ENCODE assay signal across 8 cellular contexts in genomic region chr7:117212969-117213877, GRCh38.
DNase-seq lines count a peak whose midpoint lies in the region; ATAC-seq and TF ChIP-seq lines count a peak whose summit lies in the region.

No MANE protein-coding gene starts in this region.

- H3F3A ChIP-seq in MM.1S (ENCODE audit: insufficient read depth, low read length) = no peaks in the 10 kb centered on the region

- TF ChIP-seq CTCF in MM.1S (IDR thresholded peaks at IDR 0.05; ENCODE audit: low read length) = peak; percentile 99

- no peak overlapping the region for H3K4me3 ChIP-seq in MM.1S (ENCODE audit: low read length)

- H3K27ac Mint-ChIP-seq in T-helper 17 cell = no peak overlapping the region

- H3K9ac ChIP-seq in MM.1S (ENCODE audit: low read length) = no peak overlapping the region

- H3K9me3 ChIP-seq in MM.1S (replicated peaks; ENCODE audit: insufficient read depth, low read length) = no peaks in the 10 kb centered on the region
- H3K9me3 ChIP-seq in T-helper 17 cell (ENCODE audit: control insufficient read depth, low read length, poor library complexity, severe bottlenecking) = no peaks in the 10 kb centered on the region

- H3K9me2 ChIP-seq in MM.1S (replicated peaks; ENCODE audit: insufficient read depth, low read length) = no peaks in the 10 kb centered on the region

- H4K20me1 ChIP-seq in MM.1S (ENCODE audit: insufficient read depth, low read length) = no peaks in the 10 kb centered on the region

- no peaks in the 10 kb centered on the region for H3K36me3 ChIP-seq in MM.1S (replicated peaks; ENCODE audit: insufficient read depth, low read length)

- in situ Hi-C loops in T47D (cut with HindIII; ENCODE audit: low pct_unique_long_range_greater_than_20kb, low sequenced_read_pairs) = no loop called here

- ATAC-seq in T-helper 17 cell = peak; percentile 68

- no peak overlapping the region for H3K4me3 Mint-ChIP-seq in T-helper 17 cell

- no peaks in the 10 kb centered on the region for H3K27me3 ChIP-seq in MM.1S (replicated peaks; ENCODE audit: insufficient read depth, low read length)

- no peak overlapping the region for H2AFZ ChIP-seq in MM.1S (ENCODE audit: low read length)

- H3K27ac ChIP-seq in MM.1S (ENCODE audit: low read length) = no peak overlapping the region

- no peaks in the 10 kb centered on the region for H3K27me3 Mint-ChIP-seq in T-helper 17 cell

- no peaks in the 10 kb centered on the region for H3K4me1 ChIP-seq in MM.1S (ENCODE audit: low read length)

- no peaks in the 10 kb centered on the region for H3K4me1 Mint-ChIP-seq in T-helper 17 cell

- DNase-seq in NCI-H1417 (lab: John Stamatoyannopoulos, UW) (peak; percentile 26 to 78 (median 58)), NCI-H1417 treated with DMSO at 0.1 percent for 48 hours (lab: John Stamatoyannopoulos, UW) (no peak), HCEC 1CT (peak; percentile 48), MM.1S (peak; percentile 67), T-helper 17 cell (peak in 1 of 3 donors; percentile 27), T47D (ENCODE audit: low read depth in 1 of 2, low spot score in 1 of 2) (peak; percentile 23 to 66), kidney glomerular epithelial cell (lab: John Stamatoyannopoulos, UW) (peak; percentile 61)
- peak; percentile 24 to 32 for DNase-seq in stimulated activated CD4-positive, alpha-beta T cell treated with anti-CD3 and anti-CD28 coated beads, Interleukin-4, amount 100 ng/mL, for 48 hours (ENCODE audit: low read depth in 2 of 2)

- H3K36me3 Mint-ChIP-seq in T-helper 17 cell (ENCODE audit: low read depth) = no peaks in the 10 kb centered on the region

- H3K79me2 ChIP-seq in MM.1S (ENCODE audit: low read length) = no peaks in the 10 kb centered on the region

- H3K4me2 ChIP-seq in MM.1S (ENCODE audit: low read depth, low read length) = no peak overlapping the region
